In genomic region chr16:8855051-8855786, GRCh38 we compare ENCODE assay signal across 10 cellular contexts.
A peak's percentile ranks its signal among the peaks of the same experiment; 100 is the strongest.
DNase-seq lines count a peak whose midpoint lies in the region; ATAC-seq and TF ChIP-seq lines count a peak whose summit lies in the region.
"Had no signal": no experiment of that assay in that cellular context is flagged by ENCODE, and none has a peak within 500 bp of the region (broad histone marks: within the 10 kb centered on the region; RNA-seq: fewer than 3 reads in every experiment).

No MANE protein-coding gene starts in this region.

- no peaks in the 10 kb centered on the region for H3K9me3 Mint-ChIP-seq in activated naive CD4-positive, alpha-beta T cell treated with anti-CD3 and anti-CD28 coated beads, Interleukin-2, amount 10 ng/mL, durations not matched to agents 7 days and 5 days
- no peaks in the 10 kb centered on the region for H3K9me3 Mint-ChIP-seq in stimulated activated effector memory CD8-positive, alpha-beta T cell treated with anti-CD3 and anti-CD28 coated beads, Interleukin-12 subunit alpha, Interleukin-12 subunit beta, amount 100 ng/mL, for 72 hours

- no peaks in the 10 kb centered on the region for H3K27me3 Mint-ChIP-seq in activated naive CD4-positive, alpha-beta T cell treated with anti-CD3 and anti-CD28 coated beads, Interleukin-2, amount 10 ng/mL, durations not matched to agents 7 days and 5 days

- peak; percentile 34 for DNase-seq in activated naive CD4-positive, alpha-beta T cell treated with anti-CD3 and anti-CD28 coated beads, Interleukin-2, amount 10 ng/mL, durations not matched to agents 7 days and 5 days
- no peak for DNase-seq in activated naive CD4-positive, alpha-beta T cell (lab: John Stamatoyannopoulos, UW)
- no peak for DNase-seq in RWPE1 (ENCODE audit: low spot score)
- peak; percentile 24 to 32 for DNase-seq in erythroblast (lab: John Stamatoyannopoulos, UW)
- no peak for DNase-seq in stimulated activated effector memory CD8-positive, alpha-beta T cell treated with anti-CD3 and anti-CD28 coated beads, Interleukin-12 subunit alpha, Interleukin-12 subunit beta, amount 100 ng/mL, for 72 hours (ENCODE audit: low spot score in 2 of 2)
- DNase-seq in NCI-H1417 treated with DMSO at 0.1 percent for 48 hours (lab: John Stamatoyannopoulos, UW) = no peak
- DNase-seq in Kasumi-1 (lab: John Stamatoyannopoulos, UW) = no peak
- DNase-seq: C1 segment of cervical spinal cord, NCI-H1694 treated with DMSO at 0.1 percent for 48 hours had no signal

- H3K36me3 Mint-ChIP-seq in activated naive CD4-positive, alpha-beta T cell treated with anti-CD3 and anti-CD28 coated beads, Interleukin-2, amount 10 ng/mL, durations not matched to agents 7 days and 5 days = peaks cover 57% of the 10 kb centered on the region
- H3K36me3 Mint-ChIP-seq in stimulated activated effector memory CD8-positive, alpha-beta T cell treated with anti-CD3 and anti-CD28 coated beads, Interleukin-12 subunit alpha, Interleukin-12 subunit beta, amount 100 ng/mL, for 72 hours = peaks cover 99% of the 10 kb centered on the region

- no peak overlapping the region for H3K4me3 Mint-ChIP-seq in activated naive CD4-positive, alpha-beta T cell treated with anti-CD3 and anti-CD28 coated beads, Interleukin-2, amount 10 ng/mL, durations not matched to agents 7 days and 5 days
- no peak overlapping the region for H3K4me3 Mint-ChIP-seq in stimulated activated effector memory CD8-positive, alpha-beta T cell treated with anti-CD3 and anti-CD28 coated beads, Interleukin-12 subunit alpha, Interleukin-12 subunit beta, amount 100 ng/mL, for 72 hours

- CTCF ChIA-PET in activated naive CD4-positive, alpha-beta T cell treated with anti-CD3 and anti-CD28 coated beads, Interleukin-2, amount 10 ng/mL, durations not matched to agents 7 days and 5 days (lab: Charles Lee) = interaction anchor here (2.7 kb wide), 1 partner anchor 25 kb away, joined by 13 read pairs; no protein-coding TSS in a partner anchor
- CTCF ChIA-PET in RWPE1 (lab: Yijun Ruan, JAX) = interaction anchor here (0.6 to 1.7 kb wide), 3 partner anchors 13 to 104 kb away, joined by 3 to 7 read pairs (median 4); no protein-coding TSS in a partner anchor

- no peak for ATAC-seq in stimulated activated effector memory CD8-positive, alpha-beta T cell treated with anti-CD3 and anti-CD28 coated beads, Interleukin-12 subunit alpha, Interleukin-12 subunit beta, amount 100 ng/mL, for 72 hours
- no peak for ATAC-seq in GM18505 (IDR thresholded peaks at IDR 0.05; ENCODE audit: unreplicated experiment)

- no peak for TF ChIP-seq POLR2A in erythroblast (IDR thresholded peaks at IDR 0.05; ENCODE audit: low read length)
- no peak for TF ChIP-seq POLR2A in GM18505 (IDR thresholded peaks at IDR 0.05; ENCODE audit: borderline replicate concordance, extremely low read depth, insufficient read depth, insufficient read length)

- H3K27ac Mint-ChIP-seq in activated naive CD4-positive, alpha-beta T cell treated with anti-CD3 and anti-CD28 coated beads, Interleukin-2, amount 10 ng/mL, durations not matched to agents 7 days and 5 days = peak overlapping the region; percentile 72
- H3K27ac Mint-ChIP-seq in stimulated activated effector memory CD8-positive, alpha-beta T cell treated with anti-CD3 and anti-CD28 coated beads, Interleukin-12 subunit alpha, Interleukin-12 subunit beta, amount 100 ng/mL, for 72 hours = peak overlapping the region; percentile 83

- TF ChIP-seq CTCF in RWPE1 (conservative IDR thresholded peaks at IDR 0.05; ENCODE audit: low read depth) = no peak

- peak overlapping the region; percentile 96 for H3K27ac ChIP-seq in RWPE1

- POLR2A ChIA-PET in RWPE1 (lab: Yijun Ruan, JAX; ENCODE audit: low non-redundant PET) = interaction anchor here (1.2 kb wide), 1 partner anchor 9 kb away, joined by 3 read pairs; no protein-coding TSS in a partner anchor

- H3K4me1 Mint-ChIP-seq in activated naive CD4-positive, alpha-beta T cell treated with anti-CD3 and anti-CD28 coated beads, Interleukin-2, amount 10 ng/mL, durations not matched to agents 7 days and 5 days = peaks cover 66% of the 10 kb centered on the region
- peaks cover 26% of the 10 kb centered on the region for H3K4me1 Mint-ChIP-seq in stimulated activated effector memory CD8-positive, alpha-beta T cell treated with anti-CD3 and anti-CD28 coated beads, Interleukin-12 subunit alpha, Interleukin-12 subunit beta, amount 100 ng/mL, for 72 hours

Comparison
In these comparisons a context has a peak if more than half of its experiments do, and no peak if none do; other contexts are left out.
1. DNase-seq: peak in activated naive CD4-positive, alpha-beta T cell treated with anti-CD3 and anti-CD28 coated beads, Interleukin-2, amount 10 ng/mL, durations not matched to agents 7 days and 5 days (single experiment) and erythroblast (2 of 2); none in activated naive CD4-positive, alpha-beta T cell (0 of 4), RWPE1 (single experiment), stimulated activated effector memory CD8-positive, alpha-beta T cell treated with anti-CD3 and anti-CD28 coated beads, Interleukin-12 subunit alpha, Interleukin-12 subunit beta, amount 100 ng/mL, for 72 hours (0 of 2), NCI-H1417 treated with DMSO at 0.1 percent for 48 hours (single experiment) and Kasumi-1 (0 of 2).